Comparison of ENCODE assay signal across 18 cellular contexts in genomic region chr6:64685401-64685800, GRCh38.
A peak's percentile ranks its signal among the peaks of the same experiment; 100 is the strongest.
DNase-seq lines count a peak whose midpoint lies in the region; ATAC-seq, FAIRE-seq and TF ChIP-seq lines count a peak whose summit lies in the region.
"Had no signal": no experiment of that assay in that cellular context is flagged by ENCODE, and none has a peak within 500 bp of the region (broad histone marks: within the 10 kb centered on the region; RNA-seq: fewer than 3 reads in every experiment).

No MANE protein-coding gene starts in this region.

- TF ChIP-seq CTCF in astrocyte (IDR thresholded peaks at IDR 0.05; ENCODE audit: insufficient read depth, low read depth, low read length), result no peak
- TF ChIP-seq CTCF in RWPE1 (conservative IDR thresholded peaks at IDR 0.05; ENCODE audit: low read depth), result no peak
- TF ChIP-seq CTCF in chondrocyte (IDR thresholded peaks at IDR 0.05), result no peak

- no peaks in the 10 kb centered on the region for H3K79me2 ChIP-seq in astrocyte (ENCODE audit: insufficient read depth, low read length)

- H3K18ac ChIP-seq in mesenchymal stem cell (ENCODE audit: low read depth in 1 of 2, low read length in 2 of 2), result peak overlapping the region in 1 of 2 experiments; percentile 18

- peaks cover 16% of the 10 kb centered on the region for H3K9me3 Mint-ChIP-seq in astrocyte (ENCODE audit: unreplicated experiment)
- H3K9me3 Mint-ChIP-seq in chondrocyte (ENCODE audit: low read depth), result peaks cover 23% of the 10 kb centered on the region
- peaks cover 18% of the 10 kb centered on the region for H3K9me3 Mint-ChIP-seq in stimulated activated effector memory CD8-positive, alpha-beta T cell treated with anti-CD3 and anti-CD28 coated beads, Interleukin-12 subunit alpha, Interleukin-12 subunit beta, amount 100 ng/mL, for 72 hours

- H2AFZ ChIP-seq in astrocyte (ENCODE audit: low read depth, low read length) (no peak overlapping the region), mesenchymal stem cell (ENCODE audit: low read depth, low read length) (no peak overlapping the region)
- H2AFZ ChIP-seq: GM23248 had no signal

- H3K36me3 Mint-ChIP-seq in astrocyte (ENCODE audit: low read depth, unreplicated experiment) (peaks cover 2% of the 10 kb centered on the region), chondrocyte (ENCODE audit: low read depth) (peaks cover 8% of the 10 kb centered on the region)
- H3K36me3 Mint-ChIP-seq in stimulated activated effector memory CD8-positive, alpha-beta T cell treated with anti-CD3 and anti-CD28 coated beads, Interleukin-12 subunit alpha, Interleukin-12 subunit beta, amount 100 ng/mL, for 72 hours, result no peaks in the 10 kb centered on the region
- H3K36me3 Mint-ChIP-seq: CD4-positive, alpha-beta memory T cell had no signal

- H3K9me3 ChIP-seq in astrocyte (ENCODE audit: insufficient read depth, low read depth, low read length), result no peaks in the 10 kb centered on the region
- H3K9me3 ChIP-seq in mesenchymal stem cell (ENCODE audit: control insufficient read depth, low read length), result peaks cover 3% of the 10 kb centered on the region
- H3K9me3 ChIP-seq: A549, BE2C, HAP-1 had no signal

- H3K27ac Mint-ChIP-seq in astrocyte (ENCODE audit: unreplicated experiment) (peak overlapping the region; percentile 53), chondrocyte (ENCODE audit: unreplicated experiment) (no peak overlapping the region)
- H3K27ac Mint-ChIP-seq in stimulated activated effector memory CD8-positive, alpha-beta T cell treated with anti-CD3 and anti-CD28 coated beads, Interleukin-12 subunit alpha, Interleukin-12 subunit beta, amount 100 ng/mL, for 72 hours, result no peak overlapping the region
- H3K27ac Mint-ChIP-seq: CD4-positive, alpha-beta memory T cell had no signal

- FAIRE-seq in astrocyte (lab: Jason Lieb, UNC), result no peak
- FAIRE-seq: A549, D721Med, GM12878, GM18507 had no signal

- 59% methylated on average over 2 of the region's 2 CpGs for WGBS in mesenchymal stem cell

- H3K4me3 Mint-ChIP-seq in astrocyte (ENCODE audit: unreplicated experiment) (no peak overlapping the region), chondrocyte (ENCODE audit: unreplicated experiment) (no peak overlapping the region)
- no peak overlapping the region for H3K4me3 Mint-ChIP-seq in stimulated activated effector memory CD8-positive, alpha-beta T cell treated with anti-CD3 and anti-CD28 coated beads, Interleukin-12 subunit alpha, Interleukin-12 subunit beta, amount 100 ng/mL, for 72 hours
- H3K4me3 Mint-ChIP-seq: CD4-positive, alpha-beta memory T cell had no signal

- H4K91ac ChIP-seq in mesenchymal stem cell (ENCODE audit: low read length), result no peak overlapping the region

- H3K4me1 ChIP-seq in astrocyte (ENCODE audit: insufficient read depth, low read length) (no peaks in the 10 kb centered on the region), mesenchymal stem cell (ENCODE audit: control insufficient read depth, insufficient read depth, low read depth, low read length) (peaks cover 7% of the 10 kb centered on the region)
- H3K4me1 ChIP-seq: A549, BE2C, HAP-1 had no signal

- CTCF ChIA-PET in RWPE1 (lab: Yijun Ruan, JAX), result interaction anchor here (0.6 to 0.7 kb wide), 2 partner anchors 104 to 417 kb away, joined by 3 to 4 read pairs; no protein-coding TSS in a partner anchor

- no peak overlapping the region for H2BK120ac ChIP-seq in mesenchymal stem cell (ENCODE audit: low read depth, low read length)

- H3K36me3 ChIP-seq in astrocyte (ENCODE audit: insufficient read depth, low read length), result no peaks in the 10 kb centered on the region
- no peaks in the 10 kb centered on the region for H3K36me3 ChIP-seq in mesenchymal stem cell (ENCODE audit: control insufficient read depth in 1 of 2, insufficient read depth in 2 of 2, low read depth in 1 of 2, low read length in 2 of 2)
- H3K36me3 ChIP-seq: BE2C, HAP-1 had no signal

- peaks cover 34% of the 10 kb centered on the region for H3K4me1 Mint-ChIP-seq in astrocyte (ENCODE audit: low read depth, unreplicated experiment)
- H3K4me1 Mint-ChIP-seq in chondrocyte (ENCODE audit: low read depth), result peaks cover 44% of the 10 kb centered on the region
- no peaks in the 10 kb centered on the region for H3K4me1 Mint-ChIP-seq in stimulated activated effector memory CD8-positive, alpha-beta T cell treated with anti-CD3 and anti-CD28 coated beads, Interleukin-12 subunit alpha, Interleukin-12 subunit beta, amount 100 ng/mL, for 72 hours
- H3K4me1 Mint-ChIP-seq: CD4-positive, alpha-beta memory T cell had no signal

- DNase-seq in M059J (ENCODE audit: low read depth) (peak; percentile 54), OCI-M1 (lab: John Stamatoyannopoulos, UW) (peak; percentile 42), astrocyte (ENCODE audit: low read depth) (no peak), mesenchymal stem cell (no peak), RWPE1 (ENCODE audit: low spot score) (no peak), NCI-H82 treated with DMSO at 0.1 percent for 48 hours (lab: John Stamatoyannopoulos, UW; ENCODE audit: unreplicated experiment) (no peak), chondrocyte (ENCODE audit: low spot score) (no peak)
- DNase-seq in stimulated activated effector memory CD8-positive, alpha-beta T cell treated with anti-CD3 and anti-CD28 coated beads, Interleukin-12 subunit alpha, Interleukin-12 subunit beta, amount 100 ng/mL, for 72 hours (ENCODE audit: low spot score in 2 of 2), result no peak
- DNase-seq: BE2C; CD4-positive, alpha-beta memory T cell; GM23248; IMR-90 had no signal

- H3K27ac ChIP-seq in astrocyte (ENCODE audit: low read depth, low read length), result no peak overlapping the region
- no peak overlapping the region for H3K27ac ChIP-seq in mesenchymal stem cell (ENCODE audit: low read length, poor library complexity, severe bottlenecking)
- H3K27ac ChIP-seq in RWPE1, result no peak overlapping the region
- H3K27ac ChIP-seq: A549, C4-2B, GM23248 had no signal

- no peak overlapping the region for H2BK15ac ChIP-seq in mesenchymal stem cell (ENCODE audit: low read depth, poor library complexity, severe bottlenecking)

- H3K27me3 Mint-ChIP-seq in astrocyte (ENCODE audit: low read depth, unreplicated experiment), result no peaks in the 10 kb centered on the region
- H3K27me3 Mint-ChIP-seq in chondrocyte (ENCODE audit: low read depth), result no peaks in the 10 kb centered on the region
- H3K27me3 Mint-ChIP-seq: CD4-positive, alpha-beta memory T cell had no signal

- H3K4me2 ChIP-seq in astrocyte (ENCODE audit: low read length) (no peak overlapping the region), mesenchymal stem cell (ENCODE audit: low read length, poor library complexity, severe bottlenecking) (no peak overlapping the region)
- H3K4me2 ChIP-seq: A549 had no signal

- no peak overlapping the region for H3K14ac ChIP-seq in mesenchymal stem cell (ENCODE audit: low read length in 2 of 2)

- H3K4me3 ChIP-seq in astrocyte (ENCODE audit: insufficient read depth, low read depth, low read length) (no peak overlapping the region), mesenchymal stem cell (ENCODE audit: insufficient read depth in 1 of 2, low read depth in 1 of 2, low read length in 2 of 2) (no peak overlapping the region)
- H3K4me3 ChIP-seq: A549, GM12878, GM23248, HAP-1 had no signal

- POLR2A ChIA-PET in RWPE1 (lab: Yijun Ruan, JAX; ENCODE audit: low non-redundant PET), result no interaction called here

- no peak overlapping the region for H3K9ac ChIP-seq in astrocyte (ENCODE audit: low read length)
- H3K9ac ChIP-seq in mesenchymal stem cell (ENCODE audit: low read length), result no peak overlapping the region
- H3K9ac ChIP-seq: GM23248 had no signal

- no peak overlapping the region for H3K23ac ChIP-seq in mesenchymal stem cell (ENCODE audit: low read length in 2 of 2)

- H4K8ac ChIP-seq in mesenchymal stem cell (ENCODE audit: low read length), result no peak overlapping the region

- H3K79me1 ChIP-seq in mesenchymal stem cell (replicated peaks; ENCODE audit: low read length, poor library complexity, severe bottlenecking), result no peaks in the 10 kb centered on the region

- H4K20me1 ChIP-seq in astrocyte (ENCODE audit: insufficient read depth, low read length), result no peaks in the 10 kb centered on the region

- H2BK5ac ChIP-seq in mesenchymal stem cell (ENCODE audit: low read depth, low read length, poor library complexity, severe bottlenecking), result no peak overlapping the region

- peak overlapping the region in 1 of 2 experiments; percentile 40 for H3K4ac ChIP-seq in mesenchymal stem cell (ENCODE audit: low read depth in 1 of 2, low read length in 2 of 2)

- no peak overlapping the region for H2AK5ac ChIP-seq in mesenchymal stem cell (ENCODE audit: low read length, severe bottlenecking)

- H3K27me3 ChIP-seq in astrocyte (ENCODE audit: insufficient read depth, low read length) (no peaks in the 10 kb centered on the region), mesenchymal stem cell (ENCODE audit: control insufficient read depth in 1 of 2, insufficient read depth in 1 of 2, low read length in 2 of 2) (no peaks in the 10 kb centered on the region)
- H3K27me3 ChIP-seq: BE2C had no signal

- ATAC-seq in stimulated activated effector memory CD8-positive, alpha-beta T cell treated with anti-CD3 and anti-CD28 coated beads, Interleukin-12 subunit alpha, Interleukin-12 subunit beta, amount 100 ng/mL, for 72 hours, result no peak
- ATAC-seq: A549, GM12878 had no signal

- peak overlapping the region; percentile 21 to 59 for H2BK12ac ChIP-seq in mesenchymal stem cell (ENCODE audit: low read length in 2 of 2)

Comparison
In these comparisons a context has a peak if more than half of its experiments do, and no peak if none do; other contexts are left out.
1. DNase-seq: peak in M059J (single experiment) and OCI-M1 (single experiment); none in astrocyte (single experiment), mesenchymal stem cell (single experiment), RWPE1 (single experiment), NCI-H82 treated with DMSO at 0.1 percent for 48 hours (single experiment), chondrocyte (single experiment) and stimulated activated effector memory CD8-positive, alpha-beta T cell treated with anti-CD3 and anti-CD28 coated beads, Interleukin-12 subunit alpha, Interleukin-12 subunit beta, amount 100 ng/mL, for 72 hours (0 of 2).